1 cellular context compared by ENCODE assay signal in the genomic region with DNA sequence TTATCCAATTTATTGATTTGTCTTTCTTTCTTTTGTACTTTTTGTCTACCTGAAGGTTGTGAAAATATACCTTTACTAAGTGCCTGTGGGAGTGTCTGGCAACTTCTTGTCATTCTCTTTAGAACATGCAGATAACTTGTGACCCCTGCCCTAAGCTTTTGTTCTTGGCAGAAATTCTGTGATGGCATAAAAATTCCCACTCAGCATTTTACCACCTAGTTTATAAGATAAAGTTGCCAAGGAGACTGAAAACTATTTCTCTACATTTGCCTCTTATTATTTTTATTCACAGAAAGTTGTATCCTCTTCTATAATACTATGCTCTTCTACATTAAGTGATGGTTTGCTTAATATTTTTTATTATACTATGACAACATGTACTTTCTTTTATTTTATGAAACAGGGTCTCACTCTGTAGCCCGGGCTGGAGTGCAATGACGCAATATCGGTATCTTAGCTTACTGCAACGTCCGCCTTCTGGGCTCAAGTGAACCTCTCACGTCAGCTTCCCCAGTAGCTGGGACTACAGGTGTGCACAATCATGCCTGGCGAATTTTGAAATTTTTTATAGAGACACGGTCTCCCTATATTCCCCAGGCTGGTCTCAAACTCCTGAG.
A peak's percentile ranks its signal among the peaks of the same experiment; 100 is the strongest.
TF ChIP-seq lines count a peak whose summit lies in the region.

No MANE protein-coding gene starts in this region.

TF ChIP-seq in K562, 482 proteins besides CTCF, POLR2A, EP300 and RAD21 (continued from another document):
- TF ChIP-seq NONO (IDR thresholded peaks at IDR 0.05; ENCODE audit: low read depth in 2 of 2, low read length in 1 of 2) (no peak), KLF10 (CRISPR knock-in tag; IDR thresholded peaks at IDR 0.05) (no peak), SOX6 (IDR thresholded peaks at IDR 0.05) (no peak)
- TF ChIP-seq, protein P1, sequence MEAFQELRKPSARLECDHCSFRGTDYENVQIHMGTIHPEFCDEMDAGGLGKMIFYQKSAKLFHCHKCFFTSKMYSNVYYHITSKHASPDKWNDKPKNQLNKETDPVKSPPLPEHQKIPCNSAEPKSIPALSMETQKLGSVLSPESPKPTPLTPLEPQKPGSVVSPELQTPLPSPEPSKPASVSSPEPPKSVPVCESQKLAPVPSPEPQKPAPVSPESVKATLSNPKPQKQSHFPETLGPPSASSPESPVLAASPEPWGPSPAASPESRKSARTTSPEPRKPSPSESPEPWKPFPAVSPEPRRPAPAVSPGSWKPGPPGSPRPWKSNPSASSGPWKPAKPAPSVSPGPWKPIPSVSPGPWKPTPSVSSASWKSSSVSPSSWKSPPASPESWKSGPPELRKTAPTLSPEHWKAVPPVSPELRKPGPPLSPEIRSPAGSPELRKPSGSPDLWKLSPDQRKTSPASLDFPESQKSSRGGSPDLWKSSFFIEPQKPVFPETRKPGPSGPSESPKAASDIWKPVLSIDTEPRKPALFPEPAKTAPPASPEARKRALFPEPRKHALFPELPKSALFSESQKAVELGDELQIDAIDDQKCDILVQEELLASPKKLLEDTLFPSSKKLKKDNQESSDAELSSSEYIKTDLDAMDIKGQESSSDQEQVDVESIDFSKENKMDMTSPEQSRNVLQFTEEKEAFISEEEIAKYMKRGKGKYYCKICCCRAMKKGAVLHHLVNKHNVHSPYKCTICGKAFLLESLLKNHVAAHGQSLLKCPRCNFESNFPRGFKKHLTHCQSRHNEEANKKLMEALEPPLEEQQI (IDR thresholded peaks at IDR 0.05), result no peak
- TF ChIP-seq, protein P2, sequence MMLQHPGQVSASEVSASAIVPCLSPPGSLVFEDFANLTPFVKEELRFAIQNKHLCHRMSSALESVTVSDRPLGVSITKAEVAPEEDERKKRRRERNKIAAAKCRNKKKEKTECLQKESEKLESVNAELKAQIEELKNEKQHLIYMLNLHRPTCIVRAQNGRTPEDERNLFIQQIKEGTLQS (IDR thresholded peaks at IDR 0.05), result peak; percentile 50
- TF ChIP-seq, protein P2 (CRISPR knock-in tag; conservative IDR thresholded peaks at IDR 0.05), result no peak
